19 cellular contexts compared by ENCODE assay signal in genomic region chr13:43129511-43130130, GRCh38.
A peak's percentile ranks its signal among the peaks of the same experiment; 100 is the strongest.
DNase-seq lines count a peak whose midpoint lies in the region; ATAC-seq, FAIRE-seq and TF ChIP-seq lines count a peak whose summit lies in the region.
"Had no signal": no experiment of that assay in that cellular context is flagged by ENCODE, and none has a peak within 500 bp of the region (broad histone marks: within the 10 kb centered on the region; RNA-seq: fewer than 3 reads in every experiment).

No MANE protein-coding gene starts in this region.

- no peak for TF ChIP-seq CTCF in BE2C (IDR thresholded peaks at IDR 0.05; ENCODE audit: low read depth, low read length)
- no peak for TF ChIP-seq CTCF in hepatocyte (IDR thresholded peaks at IDR 0.05; ENCODE audit: poor library complexity)
- no peak for TF ChIP-seq CTCF in Calu3 (IDR thresholded peaks at IDR 0.05; ENCODE audit: unreplicated experiment)
- no peak for TF ChIP-seq CTCF in GM10248 (IDR thresholded peaks at IDR 0.05; ENCODE audit: control extremely low read depth, extremely low read depth, low read depth, missing control alignments)

- CTCF ChIA-PET in Calu3 (lab: Charles Lee) (no interaction called here), GM10248 (lab: Yijun Ruan, JAX) (interaction anchor here (1.1 to 1.7 kb wide), 2 partner anchors 16 to 160 kb away, joined by 3 to 6 read pairs; no protein-coding TSS in a partner anchor)

- no peak overlapping the region for H2AFZ ChIP-seq in hepatocyte

- BruUV-seq in Calu3 (replicated peaks; lab: Mats Ljungman, UMichigan): no TSS peak

- TF ChIP-seq POLR2A in GM12891 (IDR thresholded peaks at IDR 0.05; ENCODE audit: low read depth, low read length): no peak

- H3K4me3 ChIP-seq in BE2C (ENCODE audit: low read depth, low read length): peak overlapping the region; percentile 71
- no peak overlapping the region for H3K4me3 ChIP-seq in hepatocyte

- no peak overlapping the region for H3K27ac Mint-ChIP-seq in Calu3 (ENCODE audit: unreplicated experiment)
- H3K27ac Mint-ChIP-seq: T-helper 1 cell treated with Interleukin-12 subunit alpha and Interleukin-12 subunit beta and Interleukin-4 antibody, amounts not matched to agents 30 μg/mL and 1 μg/mL, for 36 hours had no signal

- no peak overlapping the region for H3K27ac ChIP-seq in hepatocyte
- H3K27ac ChIP-seq: KMS-11 had no signal

- no peaks in the 10 kb centered on the region for H3K79me2 ChIP-seq in hepatocyte

- no peaks in the 10 kb centered on the region for H3K9me3 Mint-ChIP-seq in Calu3 (ENCODE audit: low read depth, unreplicated experiment)
- H3K9me3 Mint-ChIP-seq: T-helper 1 cell treated with Interleukin-12 subunit alpha and Interleukin-12 subunit beta and Interleukin-4 antibody, amounts not matched to agents 30 μg/mL and 1 μg/mL, for 36 hours had no signal

- H3K4me1 ChIP-seq in BE2C (peaks cover 36% of the 10 kb centered on the region), hepatocyte (ENCODE audit: insufficient read depth) (peaks cover 16% of the 10 kb centered on the region)

- H3K27me3 ChIP-seq in BE2C (no peaks in the 10 kb centered on the region), hepatocyte (no peaks in the 10 kb centered on the region)

- POLR2A ChIA-PET in GM10248 (lab: Yijun Ruan, JAX): no interaction called here

- no peaks in the 10 kb centered on the region for H3K36me3 Mint-ChIP-seq in Calu3 (ENCODE audit: insufficient read depth, unreplicated experiment)

- H3K4me1 Mint-ChIP-seq in Calu3 (ENCODE audit: low read depth, unreplicated experiment): no peaks in the 10 kb centered on the region

- intact Hi-C loops in Calu3 (cut with micrococcal nuclease; ENCODE audit: unreplicated experiment): no loop called here

- H3K4me2 ChIP-seq in hepatocyte: peak overlapping the region; percentile 63
- H3K4me2 ChIP-seq: KMS-11 had no signal

- WGBS in hepatocyte (ENCODE audit: low lambda C conversion rate, missing lambda C conversion rate): 55% methylated on average over 3 of the region's 3 CpGs

- no peaks in the 10 kb centered on the region for H3K36me3 ChIP-seq in BE2C
- no peaks in the 10 kb centered on the region for H3K36me3 ChIP-seq in hepatocyte (replicated peaks; ENCODE audit: insufficient read depth, low read depth)

- DNase-seq in BE2C (peak; percentile 50), GM12891 (ENCODE audit: insufficient read length, low spot score) (no peak), hepatocyte (ENCODE audit: low spot score) (no peak), Calu3 (no peak), GM10248 (ENCODE audit: extremely low spot score) (no peak), DMS153 treated with DMSO at 0.1 percent for 48 hours (lab: John Stamatoyannopoulos, UW; ENCODE audit: unreplicated experiment) (no peak)
- DNase-seq in stimulated activated CD8-positive, alpha-beta memory T cell treated with anti-CD3 and anti-CD28 coated beads, Interleukin-4, amount 100 ng/mL, for 48 hours: no peak
- DNase-seq: COR-L47, NCI-H1048, NCI-H1436 treated with DMSO at 0.1 percent for 48 hours, NCI-H2081 treated with DMSO at 0.1 percent for 48 hours, SHP77 had no signal

- no peaks in the 10 kb centered on the region for H3K9me3 ChIP-seq in BE2C
- H3K9me3 ChIP-seq in hepatocyte (ENCODE audit: low read depth): no peaks in the 10 kb centered on the region

- H4K20me1 ChIP-seq in hepatocyte (ENCODE audit: insufficient read depth, poor library complexity, severe bottlenecking): no peaks in the 10 kb centered on the region

- FAIRE-seq in GM12891 (lab: Jason Lieb, UNC): peak; percentile 56
- FAIRE-seq: GM18507, H1, HepG2, RCC 7860 had no signal

- H3K27me3 Mint-ChIP-seq in Calu3 (ENCODE audit: unreplicated experiment): peaks cover 21% of the 10 kb centered on the region

- no peak overlapping the region for H3K4me3 Mint-ChIP-seq in Calu3 (ENCODE audit: low read depth, unreplicated experiment)
- H3K4me3 Mint-ChIP-seq: T-helper 1 cell treated with Interleukin-12 subunit alpha and Interleukin-12 subunit beta and Interleukin-4 antibody, amounts not matched to agents 30 μg/mL and 1 μg/mL, for 36 hours had no signal

- peak; percentile 34; the same call in 1 of the 3 replicates for ATAC-seq in SK-N-SH treated with all-trans-retinoic acid at 6 μM for 48 hours
- ATAC-seq: HepG2 had no signal

- no peaks in the 10 kb centered on the region for H3K9me2 ChIP-seq in hepatocyte (replicated peaks; ENCODE audit: insufficient read depth)

TF ChIP-seq in GM12891, 5 proteins besides CTCF, POLR2A, EP300 and RAD21:
- TF ChIP-seq TAF1 (IDR thresholded peaks at IDR 0.05; ENCODE audit: low read depth, low read length) (no peak), POU2F2 (IDR thresholded peaks at IDR 0.05; ENCODE audit: low read depth, low read length) (no peak), POLR2AphosphoS5 (IDR thresholded peaks at IDR 0.05; ENCODE audit: low read depth, low read length) (no peak), PAX5 (IDR thresholded peaks at IDR 0.05; ENCODE audit: insufficient read depth, low read length, severe bottlenecking) (no peak), SPI1 (IDR thresholded peaks at IDR 0.05; ENCODE audit: low read depth, low read length) (no peak)

TF ChIP-seq in SK-N-SH treated with all-trans-retinoic acid at 6 μM for 48 hours, 23 proteins besides CTCF, POLR2A, EP300 and RAD21 (continues in another document):
- TF ChIP-seq PPARA (CRISPR knock-in tag; IDR thresholded peaks at IDR 0.05; ENCODE audit: borderline replicate concordance) (no peak), POU6F1 (CRISPR knock-in tag; IDR thresholded peaks at IDR 0.05; ENCODE audit: borderline replicate concordance, low read depth) (no peak), CREB5 (CRISPR knock-in tag; IDR thresholded peaks at IDR 0.05; ENCODE audit: low read depth) (no peak), TSHZ2 (CRISPR knock-in tag; IDR thresholded peaks at IDR 0.05) (no peak), GLIS3 (CRISPR knock-in tag; IDR thresholded peaks at IDR 0.05) (no peak), TOX (CRISPR knock-in tag; IDR thresholded peaks at IDR 0.05; ENCODE audit: borderline replicate concordance) (no peak), ARNTL (CRISPR knock-in tag; IDR thresholded peaks at IDR 0.05; ENCODE audit: borderline replicate concordance, low read depth) (no peak), ZFP3 (CRISPR knock-in tag; IDR thresholded peaks at IDR 0.05) (no peak), ISL1 (CRISPR knock-in tag; IDR thresholded peaks at IDR 0.05) (no peak), CSRNP3 (CRISPR knock-in tag; IDR thresholded peaks at IDR 0.05) (no peak)
